Comparison of ENCODE assay signal across 8 cellular contexts in genomic region chr5:76641514-76642120, GRCh38. TPM values are rescaled to one million over a fixed set of nuclear protein-coding genes. Genes with fewer than 3 reads are reported as not detected.
A peak's percentile ranks its signal among the peaks of the same experiment; 100 is the strongest.
DNase-seq lines count a peak whose midpoint lies in the region; ATAC-seq and TF ChIP-seq lines count a peak whose summit lies in the region.

No MANE protein-coding gene starts in this region.

- H3K4me3 ChIP-seq in smooth muscle cell: no peak overlapping the region

- H3K36me3 Mint-ChIP-seq in activated naive CD4-positive, alpha-beta T cell treated with anti-CD3 and anti-CD28 coated beads, Interleukin-2, amount 10 ng/mL, durations not matched to agents 7 days and 5 days: peaks cover 68% of the 10 kb centered on the region

- no peaks in the 10 kb centered on the region for H3K79me2 ChIP-seq in smooth muscle cell (ENCODE audit: low read depth)

- no peak overlapping the region for H3K4me2 ChIP-seq in smooth muscle cell

- no peak overlapping the region for H3K4me3 Mint-ChIP-seq in activated naive CD4-positive, alpha-beta T cell treated with anti-CD3 and anti-CD28 coated beads, Interleukin-2, amount 10 ng/mL, durations not matched to agents 7 days and 5 days

- H3F3A ChIP-seq in smooth muscle cell (ENCODE audit: low read depth): no peaks in the 10 kb centered on the region

- no peaks in the 10 kb centered on the region for H3K27me3 ChIP-seq in smooth muscle cell (ENCODE audit: low read depth)

- peaks cover 22% of the 10 kb centered on the region for H3K4me1 Mint-ChIP-seq in activated naive CD4-positive, alpha-beta T cell treated with anti-CD3 and anti-CD28 coated beads, Interleukin-2, amount 10 ng/mL, durations not matched to agents 7 days and 5 days

- no peak overlapping the region for H3K27ac ChIP-seq in smooth muscle cell (ENCODE audit: low read depth)

- no peaks in the 10 kb centered on the region for H3K9me3 Mint-ChIP-seq in activated naive CD4-positive, alpha-beta T cell treated with anti-CD3 and anti-CD28 coated beads, Interleukin-2, amount 10 ng/mL, durations not matched to agents 7 days and 5 days

- no peaks in the 10 kb centered on the region for H4K20me1 ChIP-seq in smooth muscle cell (ENCODE audit: low read depth)

- intact Hi-C loops in head of caudate nucleus (cut with DNase I): no loop called here

- no peaks in the 10 kb centered on the region for H3K9me3 ChIP-seq in smooth muscle cell (replicated peaks; ENCODE audit: low read depth)

- no peaks in the 10 kb centered on the region for H3K36me3 ChIP-seq in smooth muscle cell (ENCODE audit: low read depth)

- no peak overlapping the region for H3K9ac ChIP-seq in smooth muscle cell (ENCODE audit: low read depth)

- no peak overlapping the region for H3K27ac Mint-ChIP-seq in activated naive CD4-positive, alpha-beta T cell treated with anti-CD3 and anti-CD28 coated beads, Interleukin-2, amount 10 ng/mL, durations not matched to agents 7 days and 5 days

- CTCF ChIA-PET in activated naive CD4-positive, alpha-beta T cell treated with anti-CD3 and anti-CD28 coated beads, Interleukin-2, amount 10 ng/mL, durations not matched to agents 7 days and 5 days (lab: Charles Lee): interaction anchor here (0.6 to 1.8 kb wide), 5 partner anchors 11 to 137 kb away, joined by 3 to 10 read pairs (median 6); no protein-coding TSS in a partner anchor

- ATAC-seq in HG03565 (IDR thresholded peaks at IDR 0.05; ENCODE audit: unreplicated experiment) (no peak), HG02970 (IDR thresholded peaks at IDR 0.05; ENCODE audit: low FRiP score, unreplicated experiment) (no peak)

- no peaks in the 10 kb centered on the region for H3K27me3 Mint-ChIP-seq in activated naive CD4-positive, alpha-beta T cell treated with anti-CD3 and anti-CD28 coated beads, Interleukin-2, amount 10 ng/mL, durations not matched to agents 7 days and 5 days

- H2AFZ ChIP-seq in smooth muscle cell (ENCODE audit: low read depth): no peak overlapping the region

- DNase-seq in COLO829 (ENCODE audit: low spot score) (peak; percentile 60), HK-2 (ENCODE audit: unreplicated experiment) (peak; percentile 21), SKM-1 treated with dmso at 0.1 percent for 144 hours (lab: John Stamatoyannopoulos, UW; ENCODE audit: unreplicated experiment) (peak; percentile 39), head of caudate nucleus (peak in 33 of 42 donors; percentile 11 to 78 (median 30)), smooth muscle cell (lab: John Stamatoyannopoulos, UW; ENCODE audit: unreplicated experiment) (no peak)
- peak; percentile 78 for DNase-seq in activated naive CD4-positive, alpha-beta T cell treated with anti-CD3 and anti-CD28 coated beads, Interleukin-2, amount 10 ng/mL, durations not matched to agents 7 days and 5 days

- TF ChIP-seq CTCF in smooth muscle cell (IDR thresholded peaks at IDR 0.05; ENCODE audit: borderline replicate concordance, insufficient read depth, poor library complexity, severe bottlenecking): peak; percentile 78

- 7% methylated on average over 1 of the region's 1 CpG for WGBS in smooth muscle cell (ENCODE audit: low lambda C conversion rate)

- H3K4me1 ChIP-seq in smooth muscle cell (ENCODE audit: low read depth): no peaks in the 10 kb centered on the region

RNA-seq across cellular contexts. Expression of gene F2RL2, which starts 18.4 kb away (rescaled TPM):
- 0.31 and 1.4 TPM in 2 replicates for total RNA-seq in smooth muscle cell
- polyA plus RNA-seq in smooth muscle cell: 0.45 TPM in 1 of 2 replicates, not detected in the other
